1 cellular context compared by ENCODE assay signal in genomic region chr2:233745073-233745755, GRCh38.
TF ChIP-seq lines count a peak whose summit lies in the region.

No MANE protein-coding gene starts in this region.

TF ChIP-seq in HepG2, 621 proteins besides CTCF, POLR2A, EP300 and RAD21 (continued from another document and continues in another):
- TF ChIP-seq, protein P1, sequence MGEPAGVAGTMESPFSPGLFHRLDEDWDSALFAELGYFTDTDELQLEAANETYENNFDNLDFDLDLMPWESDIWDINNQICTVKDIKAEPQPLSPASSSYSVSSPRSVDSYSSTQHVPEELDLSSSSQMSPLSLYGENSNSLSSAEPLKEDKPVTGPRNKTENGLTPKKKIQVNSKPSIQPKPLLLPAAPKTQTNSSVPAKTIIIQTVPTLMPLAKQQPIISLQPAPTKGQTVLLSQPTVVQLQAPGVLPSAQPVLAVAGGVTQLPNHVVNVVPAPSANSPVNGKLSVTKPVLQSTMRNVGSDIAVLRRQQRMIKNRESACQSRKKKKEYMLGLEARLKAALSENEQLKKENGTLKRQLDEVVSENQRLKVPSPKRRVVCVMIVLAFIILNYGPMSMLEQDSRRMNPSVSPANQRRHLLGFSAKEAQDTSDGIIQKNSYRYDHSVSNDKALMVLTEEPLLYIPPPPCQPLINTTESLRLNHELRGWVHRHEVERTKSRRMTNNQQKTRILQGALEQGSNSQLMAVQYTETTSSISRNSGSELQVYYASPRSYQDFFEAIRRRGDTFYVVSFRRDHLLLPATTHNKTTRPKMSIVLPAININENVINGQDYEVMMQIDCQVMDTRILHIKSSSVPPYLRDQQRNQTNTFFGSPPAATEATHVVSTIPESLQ (CRISPR knock-in tag; conservative IDR thresholded peaks at IDR 0.05): peak; percentile 87; the same call in 1 of the 2 replicates
- TF ChIP-seq KLF15 (CRISPR knock-in tag; IDR thresholded peaks at IDR 0.05; ENCODE audit: borderline replicate concordance) (no peak), FOXJ3 (CRISPR knock-in tag; IDR thresholded peaks at IDR 0.05; ENCODE audit: borderline replicate concordance) (peak; percentile 96), NR1H2 (CRISPR knock-in tag; IDR thresholded peaks at IDR 0.05; ENCODE audit: borderline replicate concordance, low read depth) (no peak; the same call in 1 of the 2 replicates), ZNF839 (CRISPR knock-in tag; IDR thresholded peaks at IDR 0.05; ENCODE audit: borderline replicate concordance) (no peak), ZNF530 (CRISPR knock-in tag; IDR thresholded peaks at IDR 0.05; ENCODE audit: low read depth) (no peak), TEAD3 (CRISPR knock-in tag; optimal IDR thresholded peaks at IDR 0.05; ENCODE audit: borderline replicate concordance) (peak; percentile 81), ZSCAN12 (CRISPR knock-in tag; IDR thresholded peaks at IDR 0.05) (no peak), E2F2 (CRISPR knock-in tag; IDR thresholded peaks at IDR 0.05; ENCODE audit: borderline replicate concordance) (no peak), ZFP41 (CRISPR knock-in tag; IDR thresholded peaks at IDR 0.05; ENCODE audit: borderline replicate concordance) (no peak), ARHGAP35 (CRISPR knock-in tag; IDR thresholded peaks at IDR 0.05; ENCODE audit: borderline replicate concordance) (no peak), BRCA1 (CRISPR knock-in tag; IDR thresholded peaks at IDR 0.05) (peak; percentile 70; the same call in 1 of the 2 replicates), ZNF136 (CRISPR knock-in tag; IDR thresholded peaks at IDR 0.05; ENCODE audit: low read depth) (no peak; the same call in 1 of the 2 replicates), ELF4 (CRISPR knock-in tag; IDR thresholded peaks at IDR 0.05; ENCODE audit: borderline replicate concordance) (no peak; the same call in 1 of the 2 replicates), FOXP1 (IDR thresholded peaks at IDR 0.05) (peak; percentile 78), FOXP1 (CRISPR knock-in tag; IDR thresholded peaks at IDR 0.05) (peak; percentile 97), SSRP1 (CRISPR knock-in tag; IDR thresholded peaks at IDR 0.05) (no peak), RORA (CRISPR knock-in tag; IDR thresholded peaks at IDR 0.05) (no peak), ARID2 (CRISPR knock-in tag; IDR thresholded peaks at IDR 0.05; ENCODE audit: borderline replicate concordance) (no peak), RFXANK (CRISPR knock-in tag; IDR thresholded peaks at IDR 0.05) (0 out of 2 replicates have a peak, but pooled peaks have one; percentile 53), ZNF619 (CRISPR knock-in tag; IDR thresholded peaks at IDR 0.05) (no peak), ZBTB1 (CRISPR knock-in tag; IDR thresholded peaks at IDR 0.05; ENCODE audit: borderline replicate concordance) (no peak), ZSCAN21 (CRISPR knock-in tag; IDR thresholded peaks at IDR 0.05; ENCODE audit: borderline replicate concordance) (no peak), TMF1 (CRISPR knock-in tag; IDR thresholded peaks at IDR 0.05; ENCODE audit: low read depth) (no peak; the same call in 1 of the 2 replicates), SP4 (CRISPR knock-in tag; IDR thresholded peaks at IDR 0.05) (no peak; the same call in 1 of the 2 replicates), CEBPB (IDR thresholded peaks at IDR 0.05; ENCODE audit: borderline replicate concordance, low read depth, low read length) (peak; percentile 73), ZNF460 (CRISPR knock-in tag; IDR thresholded peaks at IDR 0.05; ENCODE audit: borderline replicate concordance) (peak; percentile 31; the same call in 1 of the 2 replicates), SMC3 (IDR thresholded peaks at IDR 0.05; ENCODE audit: low read length) (peak; percentile 30), BRF2 (CRISPR knock-in tag; IDR thresholded peaks at IDR 0.05) (peak; percentile 82), GATA4 (IDR thresholded peaks at IDR 0.05; ENCODE audit: borderline replicate concordance, low read depth) (peak; percentile 95), ZNF296 (CRISPR knock-in tag; conservative IDR thresholded peaks at IDR 0.05) (no peak), NFATC3 (CRISPR knock-in tag; IDR thresholded peaks at IDR 0.05) (no peak), ZNF704 (CRISPR knock-in tag; IDR thresholded peaks at IDR 0.05; ENCODE audit: borderline replicate concordance) (no peak; the same call in 1 of the 2 replicates), GFI1 (CRISPR knock-in tag; IDR thresholded peaks at IDR 0.05; ENCODE audit: borderline replicate concordance) (peak; percentile 95), ZBTB20 (CRISPR knock-in tag; IDR thresholded peaks at IDR 0.05; ENCODE audit: borderline replicate concordance, low read depth) (peak; percentile 99; the same call in 1 of the 2 replicates), SRSF4 (IDR thresholded peaks at IDR 0.05; ENCODE audit: low read depth, low read length, poor library complexity, severe bottlenecking) (no peak), ZNF343 (CRISPR knock-in tag; IDR thresholded peaks at IDR 0.05) (no peak), ZNF790 (CRISPR knock-in tag; IDR thresholded peaks at IDR 0.05; ENCODE audit: borderline replicate concordance) (0 out of 2 replicates have a peak, but pooled peaks have one; percentile 9), CENPT (CRISPR knock-in tag; IDR thresholded peaks at IDR 0.05; ENCODE audit: low read depth) (no peak), ZNF3 (CRISPR knock-in tag; IDR thresholded peaks at IDR 0.05) (peak; percentile 73; the same call in 1 of the 2 replicates), CREBL2 (CRISPR knock-in tag; IDR thresholded peaks at IDR 0.05; ENCODE audit: borderline replicate concordance) (no peak), ZNF614 (CRISPR knock-in tag; IDR thresholded peaks at IDR 0.05; ENCODE audit: borderline replicate concordance) (peak; percentile 87), SMAD1 (CRISPR knock-in tag; IDR thresholded peaks at IDR 0.05; ENCODE audit: borderline replicate concordance, low read depth) (no peak), ASH2L (IDR thresholded peaks at IDR 0.05; ENCODE audit: insufficient read length, low read depth, low read length) (peak; percentile 74), POLR2AphosphoS5 (IDR thresholded peaks at IDR 0.05; ENCODE audit: low read depth, low read length) (no peak), ZNF143 (CRISPR knock-in tag; IDR thresholded peaks at IDR 0.05) (no peak), SCMH1 (CRISPR knock-in tag; IDR thresholded peaks at IDR 0.05; ENCODE audit: borderline replicate concordance) (no peak), ZNF335 (CRISPR knock-in tag; IDR thresholded peaks at IDR 0.05) (peak; percentile 73; the same call in 1 of the 2 replicates), GATAD1 (CRISPR knock-in tag; IDR thresholded peaks at IDR 0.05) (peak; percentile 72), ZNF577 (CRISPR knock-in tag; IDR thresholded peaks at IDR 0.05; ENCODE audit: borderline replicate concordance, low read depth) (no peak), MYC (CRISPR knock-in tag; IDR thresholded peaks at IDR 0.05; ENCODE audit: borderline replicate concordance) (no peak), FLYWCH1 (CRISPR knock-in tag; IDR thresholded peaks at IDR 0.05) (no peak)
- TF ChIP-seq, protein P2, sequence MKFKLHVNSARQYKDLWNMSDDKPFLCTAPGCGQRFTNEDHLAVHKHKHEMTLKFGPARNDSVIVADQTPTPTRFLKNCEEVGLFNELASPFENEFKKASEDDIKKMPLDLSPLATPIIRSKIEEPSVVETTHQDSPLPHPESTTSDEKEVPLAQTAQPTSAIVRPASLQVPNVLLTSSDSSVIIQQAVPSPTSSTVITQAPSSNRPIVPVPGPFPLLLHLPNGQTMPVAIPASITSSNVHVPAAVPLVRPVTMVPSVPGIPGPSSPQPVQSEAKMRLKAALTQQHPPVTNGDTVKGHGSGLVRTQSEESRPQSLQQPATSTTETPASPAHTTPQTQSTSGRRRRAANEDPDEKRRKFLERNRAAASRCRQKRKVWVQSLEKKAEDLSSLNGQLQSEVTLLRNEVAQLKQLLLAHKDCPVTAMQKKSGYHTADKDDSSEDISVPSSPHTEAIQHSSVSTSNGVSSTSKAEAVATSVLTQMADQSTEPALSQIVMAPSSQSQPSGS (CRISPR knock-in tag; IDR thresholded peaks at IDR 0.05): peak; percentile 92; the same call in 1 of the 2 replicates
- TF ChIP-seq, protein P3, sequence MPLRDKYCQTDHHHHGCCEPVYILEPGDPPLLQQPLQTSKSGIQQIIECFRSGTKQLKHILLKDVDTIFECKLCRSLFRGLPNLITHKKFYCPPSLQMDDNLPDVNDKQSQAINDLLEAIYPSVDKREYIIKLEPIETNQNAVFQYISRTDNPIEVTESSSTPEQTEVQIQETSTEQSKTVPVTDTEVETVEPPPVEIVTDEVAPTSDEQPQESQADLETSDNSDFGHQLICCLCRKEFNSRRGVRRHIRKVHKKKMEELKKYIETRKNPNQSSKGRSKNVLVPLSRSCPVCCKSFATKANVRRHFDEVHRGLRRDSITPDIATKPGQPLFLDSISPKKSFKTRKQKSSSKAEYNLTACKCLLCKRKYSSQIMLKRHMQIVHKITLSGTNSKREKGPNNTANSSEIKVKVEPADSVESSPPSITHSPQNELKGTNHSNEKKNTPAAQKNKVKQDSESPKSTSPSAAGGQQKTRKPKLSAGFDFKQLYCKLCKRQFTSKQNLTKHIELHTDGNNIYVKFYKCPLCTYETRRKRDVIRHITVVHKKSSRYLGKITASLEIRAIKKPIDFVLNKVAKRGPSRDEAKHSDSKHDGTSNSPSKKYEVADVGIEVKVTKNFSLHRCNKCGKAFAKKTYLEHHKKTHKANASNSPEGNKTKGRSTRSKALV (CRISPR knock-in tag; IDR thresholded peaks at IDR 0.05): no peak; the same call in 1 of the 2 replicates
- TF ChIP-seq, protein P4, sequence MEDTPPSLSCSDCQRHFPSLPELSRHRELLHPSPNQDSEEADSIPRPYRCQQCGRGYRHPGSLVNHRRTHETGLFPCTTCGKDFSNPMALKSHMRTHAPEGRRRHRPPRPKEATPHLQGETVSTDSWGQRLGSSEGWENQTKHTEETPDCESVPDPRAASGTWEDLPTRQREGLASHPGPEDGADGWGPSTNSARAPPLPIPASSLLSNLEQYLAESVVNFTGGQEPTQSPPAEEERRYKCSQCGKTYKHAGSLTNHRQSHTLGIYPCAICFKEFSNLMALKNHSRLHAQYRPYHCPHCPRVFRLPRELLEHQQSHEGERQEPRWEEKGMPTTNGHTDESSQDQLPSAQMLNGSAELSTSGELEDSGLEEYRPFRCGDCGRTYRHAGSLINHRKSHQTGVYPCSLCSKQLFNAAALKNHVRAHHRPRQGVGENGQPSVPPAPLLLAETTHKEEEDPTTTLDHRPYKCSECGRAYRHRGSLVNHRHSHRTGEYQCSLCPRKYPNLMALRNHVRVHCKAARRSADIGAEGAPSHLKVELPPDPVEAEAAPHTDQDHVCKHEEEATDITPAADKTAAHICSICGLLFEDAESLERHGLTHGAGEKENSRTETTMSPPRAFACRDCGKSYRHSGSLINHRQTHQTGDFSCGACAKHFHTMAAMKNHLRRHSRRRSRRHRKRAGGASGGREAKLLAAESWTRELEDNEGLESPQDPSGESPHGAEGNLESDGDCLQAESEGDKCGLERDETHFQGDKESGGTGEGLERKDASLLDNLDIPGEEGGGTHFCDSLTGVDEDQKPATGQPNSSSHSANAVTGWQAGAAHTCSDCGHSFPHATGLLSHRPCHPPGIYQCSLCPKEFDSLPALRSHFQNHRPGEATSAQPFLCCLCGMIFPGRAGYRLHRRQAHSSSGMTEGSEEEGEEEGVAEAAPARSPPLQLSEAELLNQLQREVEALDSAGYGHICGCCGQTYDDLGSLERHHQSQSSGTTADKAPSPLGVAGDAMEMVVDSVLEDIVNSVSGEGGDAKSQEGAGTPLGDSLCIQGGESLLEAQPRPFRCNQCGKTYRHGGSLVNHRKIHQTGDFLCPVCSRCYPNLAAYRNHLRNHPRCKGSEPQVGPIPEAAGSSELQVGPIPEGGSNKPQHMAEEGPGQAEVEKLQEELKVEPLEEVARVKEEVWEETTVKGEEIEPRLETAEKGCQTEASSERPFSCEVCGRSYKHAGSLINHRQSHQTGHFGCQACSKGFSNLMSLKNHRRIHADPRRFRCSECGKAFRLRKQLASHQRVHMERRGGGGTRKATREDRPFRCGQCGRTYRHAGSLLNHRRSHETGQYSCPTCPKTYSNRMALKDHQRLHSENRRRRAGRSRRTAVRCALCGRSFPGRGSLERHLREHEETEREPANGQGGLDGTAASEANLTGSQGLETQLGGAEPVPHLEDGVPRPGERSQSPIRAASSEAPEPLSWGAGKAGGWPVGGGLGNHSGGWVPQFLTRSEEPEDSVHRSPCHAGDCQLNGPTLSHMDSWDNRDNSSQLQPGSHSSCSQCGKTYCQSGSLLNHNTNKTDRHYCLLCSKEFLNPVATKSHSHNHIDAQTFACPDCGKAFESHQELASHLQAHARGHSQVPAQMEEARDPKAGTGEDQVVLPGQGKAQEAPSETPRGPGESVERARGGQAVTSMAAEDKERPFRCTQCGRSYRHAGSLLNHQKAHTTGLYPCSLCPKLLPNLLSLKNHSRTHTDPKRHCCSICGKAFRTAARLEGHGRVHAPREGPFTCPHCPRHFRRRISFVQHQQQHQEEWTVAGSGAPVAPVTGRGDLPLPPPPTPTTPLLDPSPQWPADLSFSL (CRISPR knock-in tag; IDR thresholded peaks at IDR 0.05): no peak
- TF ChIP-seq, protein P5, sequence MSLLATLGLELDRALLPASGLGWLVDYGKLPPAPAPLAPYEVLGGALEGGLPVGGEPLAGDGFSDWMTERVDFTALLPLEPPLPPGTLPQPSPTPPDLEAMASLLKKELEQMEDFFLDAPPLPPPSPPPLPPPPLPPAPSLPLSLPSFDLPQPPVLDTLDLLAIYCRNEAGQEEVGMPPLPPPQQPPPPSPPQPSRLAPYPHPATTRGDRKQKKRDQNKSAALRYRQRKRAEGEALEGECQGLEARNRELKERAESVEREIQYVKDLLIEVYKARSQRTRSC (CRISPR knock-in tag; IDR thresholded peaks at IDR 0.05; ENCODE audit: low read depth): no peak
